ENCODE assay signal across 11 cellular contexts in the genomic region with DNA sequence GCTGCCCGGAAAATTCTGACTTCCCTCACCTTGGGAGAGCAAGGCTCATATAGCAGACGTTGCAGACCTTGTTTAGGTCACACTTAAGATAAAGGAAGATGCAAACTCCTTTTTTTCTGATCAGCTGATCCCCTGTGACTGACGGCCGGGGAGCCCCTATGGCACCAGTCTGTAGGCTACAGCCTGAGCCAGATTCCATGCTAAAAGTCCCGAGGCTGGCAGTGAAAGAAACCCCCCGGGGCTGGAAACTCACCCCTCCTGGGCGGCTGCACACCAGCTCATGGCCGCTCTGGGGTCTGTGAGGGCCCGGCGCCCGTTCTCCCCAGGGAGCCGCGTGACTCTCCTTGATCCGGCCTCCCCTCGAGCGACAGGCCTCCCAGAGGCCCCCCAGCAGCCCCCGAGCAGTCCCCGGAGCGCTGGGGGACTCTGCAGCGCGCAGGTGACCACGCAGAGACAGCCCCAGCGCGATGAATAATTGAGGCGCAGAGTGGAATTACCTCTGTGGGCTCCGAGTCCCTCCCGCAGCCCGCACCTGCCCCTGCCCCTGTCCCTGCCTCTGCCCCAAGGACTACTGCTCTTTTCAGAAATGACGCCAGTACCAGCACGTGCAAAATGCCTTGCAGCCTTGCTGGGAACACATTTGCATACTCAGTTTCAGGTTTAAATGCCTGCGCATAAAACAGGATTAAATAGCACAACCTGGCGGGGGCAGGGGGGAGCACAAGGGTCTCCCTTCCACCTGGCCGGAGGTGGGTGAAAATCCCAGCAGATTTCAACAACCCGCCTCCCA.
DNase-seq lines count a peak whose midpoint lies in the region; ATAC-seq, FAIRE-seq and TF ChIP-seq lines count a peak whose summit lies in the region.
"Had no signal": no experiment of that assay in that cellular context is flagged by ENCODE, and none has a peak within 500 bp of the region (broad histone marks: within the 10 kb centered on the region; RNA-seq: fewer than 3 reads in every experiment).

No MANE protein-coding gene starts in this region.

- FAIRE-seq in kidney (lab: Jason Lieb, UNC) = no peak

- H3K9ac ChIP-seq in HUES64 (ENCODE audit: low read depth, low read length) (peak overlapping the region; percentile 49), kidney (ENCODE audit: low read length in 2 of 2) (peak overlapping the region in 1 of 2 donors; percentile 27)
- H3K9ac ChIP-seq: GM23248 had no signal

- no peaks in the 10 kb centered on the region for H3K9me3 ChIP-seq in HUES64 (ENCODE audit: insufficient read depth, low read depth, low read length)
- no peaks in the 10 kb centered on the region for H3K9me3 ChIP-seq in kidney (ENCODE audit: control insufficient read depth in 1 of 2, low read length in 2 of 2)
- H3K9me3 ChIP-seq in esophagus muscularis mucosa = no peaks in the 10 kb centered on the region
- H3K9me3 ChIP-seq: body of pancreas had no signal

- DNase-seq in kidney (no peak), COLO829 (ENCODE audit: low spot score) (no peak), esophagus muscularis mucosa (ENCODE audit: extremely low spot score) (no peak), erythroblast (lab: John Stamatoyannopoulos, UW) (no peak), superior temporal gyrus (ENCODE audit: extremely low spot score) (no peak)
- DNase-seq: GM23248, mesenchymal stem cell had no signal

- H3K4me1 ChIP-seq in HUES64 (ENCODE audit: insufficient read depth, low read length) (peaks cover 7% of the 10 kb centered on the region), kidney (ENCODE audit: control insufficient read depth in 1 of 2, insufficient read depth in 1 of 2, low read depth in 1 of 2, low read length in 2 of 2) (no peaks in the 10 kb centered on the region), esophagus muscularis mucosa (no peaks in the 10 kb centered on the region)

- TF ChIP-seq CTCF in kidney (IDR thresholded peaks at IDR 0.05; ENCODE audit: borderline replicate concordance, extremely low read depth, insufficient read depth) = peak; percentile 20
- TF ChIP-seq CTCF in esophagus muscularis mucosa (IDR thresholded peaks at IDR 0.05) = no peak

- intact Hi-C loops in kidney (cut with DNase I) = no loop called here
- intact Hi-C loops in esophagus muscularis mucosa (cut with DNase I) = no loop called here

- WGBS in HUES64 = 17% methylated on average over 34 of the region's 34 CpGs
- 28% methylated on average over 15 of the region's 34 CpGs for WGBS in esophagus muscularis mucosa

- TF ChIP-seq POLR2A in GM18526 (IDR thresholded peaks at IDR 0.05; ENCODE audit: extremely low read depth, insufficient read length) (peak; percentile 53), esophagus muscularis mucosa (IDR thresholded peaks at IDR 0.05; ENCODE audit: low read depth) (no peak), erythroblast (IDR thresholded peaks at IDR 0.05; ENCODE audit: low read length) (no peak)

- H3K4me3 ChIP-seq in HUES64 (ENCODE audit: low read length) = peak overlapping the region; percentile 37
- H3K4me3 ChIP-seq in kidney (ENCODE audit: low read length in 2 of 2) = peak overlapping the region in 1 of 2 donors; percentile 38
- no peak overlapping the region for H3K4me3 ChIP-seq in esophagus muscularis mucosa
- H3K4me3 ChIP-seq: body of pancreas, GM23248 had no signal

- TF ChIP-seq EP300 in esophagus muscularis mucosa (IDR thresholded peaks at IDR 0.05) = no peak

- ATAC-seq in GM21619 (IDR thresholded peaks at IDR 0.05; ENCODE audit: unreplicated experiment) = peak; percentile 67
- ATAC-seq: body of pancreas had no signal

- H3K27me3 ChIP-seq in HUES64 (ENCODE audit: insufficient read depth, low read length) = peaks cover 16% of the 10 kb centered on the region
- peaks cover 0 to 74% (median 5%) of the 10 kb centered on the region in 4 donors for H3K27me3 ChIP-seq in esophagus muscularis mucosa

- H3K36me3 ChIP-seq in HUES64 (ENCODE audit: insufficient read depth, low read length) (no peaks in the 10 kb centered on the region), kidney (ENCODE audit: control insufficient read depth in 1 of 2, insufficient read depth in 2 of 2, low read length in 2 of 2) (no peaks in the 10 kb centered on the region), esophagus muscularis mucosa (no peaks in the 10 kb centered on the region)

- no peak overlapping the region for H3K27ac ChIP-seq in HUES64 (ENCODE audit: low read depth, low read length)
- H3K27ac ChIP-seq in kidney (ENCODE audit: low read depth in 2 of 2, low read length in 2 of 2) = no peak overlapping the region
- no peak overlapping the region for H3K27ac ChIP-seq in esophagus muscularis mucosa (replicated peaks in 1 of 4)
- H3K27ac ChIP-seq: body of pancreas, GM23248 had no signal
